Comparison of ENCODE assay signal across 24 cellular contexts in genomic region chr11:77762426-77762825, GRCh38.
"Had no signal": no experiment of that assay in that cellular context is flagged by ENCODE, and none has a peak within 500 bp of the region (broad histone marks: within the 10 kb centered on the region; RNA-seq: fewer than 3 reads in every experiment).

No MANE protein-coding gene starts in this region.

- H3K4me1 ChIP-seq: colonic mucosa, gastrocnemius medialis, left lung, transverse colon, uterus had no signal

- H3K4me3 ChIP-seq: body of pancreas, colonic mucosa, gastrocnemius medialis, left lung, transverse colon, uterus had no signal

- ATAC-seq: body of pancreas, gastrocnemius medialis, left lung had no signal

- H3K4me1 Mint-ChIP-seq: nephron progenitor cell had no signal

- H3K27ac Mint-ChIP-seq: activated naive CD4-positive, alpha-beta T cell treated with anti-CD3 and anti-CD28 coated beads, Interleukin-2, amount 50 U/mL, for 24 hours; nephron progenitor cell had no signal

- H3K4me3 Mint-ChIP-seq: activated naive CD4-positive, alpha-beta T cell treated with anti-CD3 and anti-CD28 coated beads, Interleukin-2, amount 50 U/mL, for 24 hours; nephron progenitor cell had no signal

- H3K9me3 Mint-ChIP-seq: activated naive CD4-positive, alpha-beta T cell treated with anti-CD3 and anti-CD28 coated beads, Interleukin-2, amount 50 U/mL, for 24 hours; nephron progenitor cell had no signal

- H3K27me3 Mint-ChIP-seq: activated naive CD4-positive, alpha-beta T cell treated with anti-CD3 and anti-CD28 coated beads, Interleukin-2, amount 50 U/mL, for 24 hours had no signal

- DNase-seq: activated effector memory CD4-positive, alpha-beta T cell treated with anti-CD3 and anti-CD28 coated beads, Interleukin-2, amount 50 U/mL, for 16 hours; activated T-cell treated with anti-CD3 and anti-CD28 coated beads for 4 hours; amygdala; body of pancreas; central memory CD4-positive, alpha-beta T cell; colonic mucosa; erythroblast; gastrocnemius medialis; head of caudate nucleus; left lung; midbrain; nephron progenitor cell; nucleus accumbens; posterior cingulate gyrus; retina; stimulated activated CD4-positive, alpha-beta T cell treated with anti-CD3 and anti-CD28 coated beads, Interleukin-12 subunit alpha, Interleukin-12 subunit beta, amount 100 ng/mL, for 4 hours; stimulated activated CD4-positive, alpha-beta T cell treated with anti-CD3 and anti-CD28 coated beads, Interleukin-1b, Interleukin-23, amount 100 ng/mL, for 48 hours; stimulated activated CD8-positive, alpha-beta memory T cell treated with anti-CD3 and anti-CD28 coated beads, Interleukin-4, amount 100 ng/mL, for 48 hours; stimulated activated naive CD4-positive, alpha-beta T cell treated with Interleukin-2 at 50 U/mL for 16 hours; T-helper 1 cell; T1000; transverse colon; uterus had no signal

- H3K27ac ChIP-seq: body of pancreas, colonic mucosa, gastrocnemius medialis, left lung, transverse colon, uterus had no signal

- H3K27me3 ChIP-seq: body of pancreas, colonic mucosa, gastrocnemius medialis, left lung, transverse colon, uterus had no signal

- H3K36me3 ChIP-seq: colonic mucosa, uterus had no signal

- H3K9me3 ChIP-seq: body of pancreas, colonic mucosa, gastrocnemius medialis, left lung, transverse colon, uterus had no signal
